ENCODE assay signal across 22 cellular contexts in genomic region chrX:9372866-9373265, GRCh38.
"Had no signal": no experiment of that assay in that cellular context is flagged by ENCODE, and none has a peak within 500 bp of the region (broad histone marks: within the 10 kb centered on the region; RNA-seq: fewer than 3 reads in every experiment).

No MANE protein-coding gene starts in this region.

- H3K27me3 ChIP-seq: esophagus squamous epithelium, gastrocnemius medialis had no signal

- H3K27ac ChIP-seq: coronary artery, epithelial cell of prostate, esophagus squamous epithelium, gastrocnemius medialis, heart right ventricle, left ventricle myocardium inferior, lower lobe of right lung had no signal

- DNase-seq: dermis blood vessel endothelial cell; effector CD8-positive, alpha-beta T cell; effector memory CD8-positive, alpha-beta T cell; endodermal cell; erythroblast; esophagus squamous epithelium; foreskin fibroblast; foreskin melanocyte; gastrocnemius medialis; glutamatergic neuron; head of caudate nucleus; heart right ventricle; hippocampal formation; left cardiac atrium; left ventricle myocardium inferior; lower lobe of right lung; mesenchymal stem cell; mucosa of descending colon had no signal

- H3K36me3 Mint-ChIP-seq: mesothelial cell of epicardium had no signal

- H3K4me1 ChIP-seq: esophagus squamous epithelium, gastrocnemius medialis, left ventricle myocardium inferior, lower lobe of right lung had no signal

- H3K9me3 Mint-ChIP-seq: effector memory CD8-positive, alpha-beta T cell had no signal

- H3K9me3 ChIP-seq: esophagus squamous epithelium, gastrocnemius medialis, heart right ventricle, left ventricle myocardium inferior, lower lobe of right lung, mucosa of descending colon had no signal

- H3K4me3 ChIP-seq: coronary artery, esophagus squamous epithelium, gastrocnemius medialis, heart right ventricle, left ventricle myocardium inferior, lower lobe of right lung, mucosa of descending colon had no signal

- H3K36me3 ChIP-seq: esophagus squamous epithelium, gastrocnemius medialis, heart right ventricle, left ventricle myocardium inferior, lower lobe of right lung had no signal

- H3K4me1 Mint-ChIP-seq: endodermal cell, mesothelial cell of epicardium had no signal

- ATAC-seq: effector memory CD8-positive, alpha-beta T cell; esophagus mucosa; gastrocnemius medialis; heart right ventricle; left cardiac atrium; lower lobe of right lung had no signal

- H3K27me3 Mint-ChIP-seq: effector memory CD8-positive, alpha-beta T cell had no signal

- H3K4me3 Mint-ChIP-seq: effector memory CD8-positive, alpha-beta T cell; endodermal cell; mesothelial cell of epicardium had no signal

- H3K27ac Mint-ChIP-seq: effector memory CD8-positive, alpha-beta T cell; endodermal cell; mesothelial cell of epicardium had no signal
